ENCODE assay signal across 9 cellular contexts in genomic region chr13:52600666-52601065, GRCh38. TPM values are rescaled to one million over a fixed set of nuclear protein-coding genes. Genes with fewer than 3 reads are reported as not detected.
DNase-seq lines count a peak whose midpoint lies in the region; ATAC-seq, FAIRE-seq and TF ChIP-seq lines count a peak whose summit lies in the region.
"Had no signal": no experiment of that assay in that cellular context is flagged by ENCODE, and none has a peak within 500 bp of the region (broad histone marks: within the 10 kb centered on the region; RNA-seq: fewer than 3 reads in every experiment).

No MANE protein-coding gene starts in this region.

- in situ Hi-C loops in HepG2 (cut with HindIII; ENCODE audit: extremely low pct_ligation_motif_present, low pct_unique_long_range_greater_than_20kb) (loop anchor here (25.0 kb wide), 1 partner anchor 537 kb away; no protein-coding TSS in a partner anchor), mammary epithelial cell (cut with MboI; ENCODE audit: low sequenced_read_pairs in 2 of 2) (no loop called here)

- TF ChIP-seq POLR2A in HepG2 (IDR thresholded peaks at IDR 0.05; ENCODE audit: insufficient read depth in 1 of 2, low read depth in 2 of 2, low read length in 2 of 2): no peak
- TF ChIP-seq POLR2A in right lobe of liver (IDR thresholded peaks at IDR 0.05): no peak

- H3K4me1 ChIP-seq in HepG2 (ENCODE audit: insufficient read depth, low read length): peaks cover 40% of the 10 kb centered on the region
- peaks cover 0 to 12% (median 0%) of the 10 kb centered on the region in 4 donors for H3K4me1 ChIP-seq in right lobe of liver
- H3K4me1 ChIP-seq in mammary epithelial cell (ENCODE audit: insufficient read depth, low read length): peaks cover 21% of the 10 kb centered on the region
- H3K4me1 ChIP-seq in mucosa of descending colon (ENCODE audit: low read depth): no peaks in the 10 kb centered on the region

- H3K9me3 ChIP-seq in HepG2 (ENCODE audit: low read length) (no peaks in the 10 kb centered on the region), right lobe of liver (no peaks in the 10 kb centered on the region), mammary epithelial cell (replicated peaks; ENCODE audit: insufficient read depth, low read length) (no peaks in the 10 kb centered on the region), mucosa of descending colon (no peaks in the 10 kb centered on the region)

- ATAC-seq in HepG2 (no peak), right lobe of liver (no peak), HG03469 (IDR thresholded peaks at IDR 0.05; ENCODE audit: unreplicated experiment) (no peak), mucosa of descending colon (no peak), GM19328 (IDR thresholded peaks at IDR 0.05; ENCODE audit: unreplicated experiment) (no peak)

- WGBS in HepG2 (ENCODE audit: low lambda C conversion rate): 36% methylated on average over 3 of the region's 3 CpGs
- 49% methylated on average over 3 of the region's 3 CpGs for WGBS in right lobe of liver (ENCODE audit: insufficient coverage, low coverage, low lambda C conversion rate, missing lambda C conversion rate)
- 44% methylated on average over 3 of the region's 3 CpGs for WGBS in mammary epithelial cell (ENCODE audit: low coverage, missing lambda C conversion rate)

- BruUV-seq in HepG2 (replicated peaks; lab: Mats Ljungman, UMichigan): no TSS peak
- no TSS peak for BruUV-seq in mammary epithelial cell (replicated peaks; lab: Mats Ljungman, UMichigan)

- H3K36me3 ChIP-seq in HepG2 (replicated peaks in 1 of 2; ENCODE audit: control insufficient read depth in 1 of 2, insufficient read depth in 2 of 2, low read length in 2 of 2): no peaks in the 10 kb centered on the region
- no peaks in the 10 kb centered on the region for H3K36me3 ChIP-seq in right lobe of liver
- H3K36me3 ChIP-seq in mammary epithelial cell (ENCODE audit: insufficient read depth, low read length): no peaks in the 10 kb centered on the region
- no peaks in the 10 kb centered on the region for H3K36me3 ChIP-seq in mucosa of descending colon (ENCODE audit: low read depth)

- CTCF ChIA-PET in HepG2 (lab: Yijun Ruan, JAX; ENCODE audit: low intra/inter-chr PET ratio, low total read pairs): no interaction called here
- CTCF ChIA-PET in mammary epithelial cell (lab: Charles Lee; ENCODE audit: low non-redundant PET): no interaction called here

- peak overlapping the region; percentile 74 for H3K9ac ChIP-seq in HepG2 (ENCODE audit: insufficient read depth, low read depth, low read length)
- H3K9ac ChIP-seq in mammary epithelial cell (ENCODE audit: insufficient read depth, low read length): peak overlapping the region; percentile 8

- TF ChIP-seq RAD21 in HepG2 (CRISPR knock-in tag; IDR thresholded peaks at IDR 0.05): no peak

- no peak for TF ChIP-seq EP300 in HepG2 (IDR thresholded peaks at IDR 0.05; ENCODE audit: low read depth in 2 of 2, low read length in 2 of 2)
- no peak for TF ChIP-seq EP300 in HepG2 (CRISPR knock-in tag; IDR thresholded peaks at IDR 0.05; ENCODE audit: borderline replicate concordance)

- H3K79me2 ChIP-seq in HepG2 (ENCODE audit: insufficient read depth, low read length) (no peaks in the 10 kb centered on the region), mammary epithelial cell (ENCODE audit: insufficient read depth, low read length) (peaks cover 4% of the 10 kb centered on the region)

- intact Hi-C loops in HepG2 (cut with micrococcal nuclease; ENCODE audit: unreplicated experiment): no loop called here
- intact Hi-C loops in right lobe of liver (cut with DNase I): no loop called here
- intact Hi-C loops in mammary epithelial cell (cut with micrococcal nuclease): no loop called here
- intact Hi-C loops in mucosa of descending colon (cut with DNase I, micrococcal nuclease): no loop called here

- H3K4me3 ChIP-seq in HepG2 (replicated peaks in 1 of 3; ENCODE audit: insufficient read depth in 1 of 3, low read depth in 2 of 3, low read length in 3 of 3): peak overlapping the region; percentile 63 to 69 (median 64); a peak in 5 of 6 replicates
- H3K4me3 ChIP-seq in right lobe of liver: no peak overlapping the region
- H3K4me3 ChIP-seq in mammary epithelial cell (replicated peaks in 1 of 3; ENCODE audit: insufficient read depth in 1 of 3, low read depth in 2 of 3, low read length in 3 of 3): peak overlapping the region; percentile 47 to 67 (median 57)
- H3K4me3 ChIP-seq in mucosa of descending colon: no peak overlapping the region

- no peaks in the 10 kb centered on the region for H4K20me1 ChIP-seq in HepG2 (ENCODE audit: insufficient read depth, low read length)
- no peaks in the 10 kb centered on the region for H4K20me1 ChIP-seq in mammary epithelial cell (ENCODE audit: insufficient read depth, low read length)

- POLR2A ChIA-PET in HepG2 (lab: Yijun Ruan, JAX): interaction anchor here (1.7 to 3.8 kb wide), 3 partner anchors 16 to 52 kb away, joined by 4 to 19 read pairs (median 16); partner anchors contain the start of gene SUGT1

- DNase-seq in HepG2 (ENCODE audit: low spot score): no peak
- no peak for DNase-seq in right lobe of liver
- no peak for DNase-seq in mammary epithelial cell
- peak; percentile 17 for DNase-seq in myocyte (ENCODE audit: low read depth)
- no peak for DNase-seq in mucosa of descending colon
- no peak for DNase-seq in stimulated activated naive CD4-positive, alpha-beta T cell treated with Interleukin-2 at 50 U/mL for 16 hours (lab: John Stamatoyannopoulos, UW)
- DNase-seq: small intestine had no signal

- peak overlapping the region; percentile 64 for H3K4me2 ChIP-seq in HepG2 (ENCODE audit: low read depth, low read length)
- H3K4me2 ChIP-seq in mammary epithelial cell (ENCODE audit: insufficient read depth, low read depth, low read length): peak overlapping the region; percentile 99

- TF ChIP-seq CTCF in HepG2 (CRISPR knock-in tag; IDR thresholded peaks at IDR 0.05) (no peak), right lobe of liver (IDR thresholded peaks at IDR 0.05) (no peak), mammary epithelial cell (conservative IDR thresholded peaks at IDR 0.05 in 1 of 2, IDR thresholded peaks at IDR 0.05 in 1 of 2; ENCODE audit: extremely low read depth in 1 of 2, insufficient read depth in 1 of 2, low read depth in 1 of 2, low read length in 2 of 2) (no peak), mucosa of descending colon (IDR thresholded peaks at IDR 0.05) (no peak)

- H2AFZ ChIP-seq in HepG2 (ENCODE audit: low read length) (no peak overlapping the region), mammary epithelial cell (ENCODE audit: low read depth, low read length) (peak overlapping the region; percentile 100)

- H3K27me3 ChIP-seq in HepG2 (ENCODE audit: control insufficient read depth in 1 of 2, insufficient read depth in 2 of 2, low read length in 2 of 2) (no peaks in the 10 kb centered on the region; a peak in 1 of 5 replicates), right lobe of liver (no peaks in the 10 kb centered on the region), mammary epithelial cell (ENCODE audit: insufficient read depth, low read length) (no peaks in the 10 kb centered on the region)

- H3K27ac ChIP-seq in HepG2 (ENCODE audit: extremely low read length, insufficient read depth, low read length) (peak overlapping the region; percentile 82), right lobe of liver (peak overlapping the region in 1 of 3 donors; percentile 24), mammary epithelial cell (ENCODE audit: insufficient read depth, low read depth, low read length) (peak overlapping the region; percentile 50)

- dilution Hi-C loops in mammary epithelial cell (cut with HindIII; ENCODE audit: low sequenced_read_pairs): no loop called here

- no peak for FAIRE-seq in HepG2 (lab: Jason Lieb, UNC)
- FAIRE-seq: small intestine had no signal

RNA-seq across cellular contexts. Expression of gene HNRNPA1L2, which starts 41.6 kb away (rescaled TPM):
- total RNA-seq in HepG2 (2016; rRNA removed; fragmentation: Illumina TruSeq; extraction: Trizol) (7.1 and 7.7 TPM in 2 replicates), right lobe of liver (1 to 10 TPM in 5 of 6 experiments, under 1 TPM in 1; 0.31 to 1.9 (median 1.2) TPM), mammary epithelial cell (1 to 10 TPM; 2.3 to 9.3 TPM), myocyte (2.4 and 3.6 TPM in 2 replicates), mucosa of descending colon (1 to 10 TPM; 4.5 to 5.2 (median 5.0) TPM)
- 1.3 and 1.4 TPM in 2 replicates for total RNA-seq in HepG2 (2016; cell fraction: cytosol; rRNA removed; fragmentation: Illumina TruSeq; extraction: Trizol; ENCODE audit: low read depth)
- 7.2 and 7.8 TPM in 2 replicates for total RNA-seq in HepG2 (2016; cell fraction: insoluble cytoplasmic fraction; rRNA removed; fragmentation: Illumina TruSeq; extraction: Trizol)
- 4.5 TPM in 2 replicates for total RNA-seq in HepG2 (2016; cell fraction: membrane; rRNA removed; fragmentation: Illumina TruSeq; extraction: Trizol)
- total RNA-seq in HepG2 (2016; cell fraction: nucleus; rRNA removed; fragmentation: Illumina TruSeq; extraction: Trizol): 6.4 and 6.6 TPM in 2 replicates
- polyA plus RNA-seq in HepG2 (2011; rRNA removed) (3.1 and 3.6 TPM in 2 replicates), mammary epithelial cell (7.2 TPM)
- polyA plus RNA-seq in HepG2 (2011; cell fraction: cytosol; rRNA removed): 2.0 and 3.9 TPM in 2 replicates
- polyA plus RNA-seq in HepG2 (2011; cell fraction: nucleus; rRNA removed): 3.2 and 5.4 TPM in 2 replicates
- polyA plus RNA-seq in HepG2 (2012): 10.3 and 11.8 TPM in 2 replicates
- polyA plus RNA-seq in HepG2 (2016; cell fraction: cytosol; fragmentation: Illumina TruSeq; extraction: Trizol; ENCODE audit: low read depth): 1.7 and 2.8 TPM in 2 replicates
- 13.5 and 15.9 TPM in 2 replicates for polyA plus RNA-seq in HepG2 (2016; cell fraction: insoluble cytoplasmic fraction; fragmentation: Illumina TruSeq; extraction: Trizol; ENCODE audit: low read depth)
- polyA plus RNA-seq in HepG2 (2016; cell fraction: membrane; fragmentation: Illumina TruSeq; extraction: Trizol; ENCODE audit: low read depth): 5.0 and 6.1 TPM in 2 replicates
- 17.9 and 18.5 TPM in 2 replicates for polyA plus RNA-seq in HepG2 (2016; cell fraction: nucleus; fragmentation: Illumina TruSeq; extraction: Trizol; ENCODE audit: insufficient read depth, low read depth)
- polyA minus RNA-seq in HepG2 (2011; rRNA and poly(A)+ RNA removed; ENCODE audit: low replicate concordance): 0.30 and 1.6 TPM in 2 replicates
- 0.69 TPM in 1 of 2 replicates, not detected in the other for polyA minus RNA-seq in HepG2 (2011; cell fraction: cytosol; rRNA and poly(A)+ RNA removed)
- polyA minus RNA-seq in HepG2 (2011; cell fraction: nucleus; rRNA and poly(A)+ RNA removed): 8.0 and 11.7 TPM in 2 replicates
- 6.1 TPM for polyA minus RNA-seq in mammary epithelial cell
- 7.2 TPM for polyA plus RNA-seq in myocyte (2012)

RNA-seq across cellular contexts. Expression of gene SUGT1, which starts 52.0 kb away (rescaled TPM):
- 71.2 and 113 TPM in 2 replicates for total RNA-seq in HepG2 (2016; rRNA removed; fragmentation: Illumina TruSeq; extraction: Trizol)
- 29.1 and 29.3 TPM in 2 replicates for total RNA-seq in HepG2 (2016; cell fraction: cytosol; rRNA removed; fragmentation: Illumina TruSeq; extraction: Trizol; ENCODE audit: low read depth)
- 71.6 and 119 TPM in 2 replicates for total RNA-seq in HepG2 (2016; cell fraction: insoluble cytoplasmic fraction; rRNA removed; fragmentation: Illumina TruSeq; extraction: Trizol)
- total RNA-seq in HepG2 (2016; cell fraction: membrane; rRNA removed; fragmentation: Illumina TruSeq; extraction: Trizol): 37.8 and 38.6 TPM in 2 replicates
- 38.3 and 46.1 TPM in 2 replicates for total RNA-seq in HepG2 (2016; cell fraction: nucleus; rRNA removed; fragmentation: Illumina TruSeq; extraction: Trizol)
- 17.4 and 23.1 TPM in 2 replicates for polyA plus RNA-seq in HepG2 (2011; rRNA removed)
- polyA plus RNA-seq in HepG2 (2011; cell fraction: cytosol; rRNA removed): 14.0 and 15.7 TPM in 2 replicates
- polyA plus RNA-seq in HepG2 (2011; cell fraction: nucleus; rRNA removed): 8.9 and 11.4 TPM in 2 replicates
- 38.9 and 47.7 TPM in 2 replicates for polyA plus RNA-seq in HepG2 (2012)
- 34.3 and 35.9 TPM in 2 replicates for polyA plus RNA-seq in HepG2 (2016; cell fraction: cytosol; fragmentation: Illumina TruSeq; extraction: Trizol; ENCODE audit: low read depth)
- 114 and 117 TPM in 2 replicates for polyA plus RNA-seq in HepG2 (2016; cell fraction: insoluble cytoplasmic fraction; fragmentation: Illumina TruSeq; extraction: Trizol; ENCODE audit: low read depth)
- polyA plus RNA-seq in HepG2 (2016; cell fraction: membrane; fragmentation: Illumina TruSeq; extraction: Trizol; ENCODE audit: low read depth): 33.9 and 34.2 TPM in 2 replicates
- 45.9 and 47.6 TPM in 2 replicates for polyA plus RNA-seq in HepG2 (2016; cell fraction: nucleus; fragmentation: Illumina TruSeq; extraction: Trizol; ENCODE audit: insufficient read depth, low read depth)
- polyA minus RNA-seq in HepG2 (2011; rRNA and poly(A)+ RNA removed; ENCODE audit: low replicate concordance): 15.3 and 25.1 TPM in 2 replicates
- 11.3 and 12.1 TPM in 2 replicates for polyA minus RNA-seq in HepG2 (2011; cell fraction: cytosol; rRNA and poly(A)+ RNA removed)
- 40.0 and 48.8 TPM in 2 replicates for polyA minus RNA-seq in HepG2 (2011; cell fraction: nucleus; rRNA and poly(A)+ RNA removed)
- 10 to 100 TPM; 15.4 to 29.3 (median 23.9) TPM for total RNA-seq in right lobe of liver
- total RNA-seq in mammary epithelial cell: 10 to 100 TPM; 16.8 to 45.9 TPM
- polyA plus RNA-seq in mammary epithelial cell: 28.8 TPM
- polyA minus RNA-seq in mammary epithelial cell: 16.7 TPM
- 38.1 and 43.7 TPM in 2 replicates for total RNA-seq in myocyte
- polyA plus RNA-seq in myocyte (2012): 31.1 TPM
- total RNA-seq in mucosa of descending colon: 10 to 100 TPM; 41.3 to 57.7 (median 44.6) TPM

Comparison
In these comparisons a context has a peak if more than half of its experiments do, and no peak if none do; other contexts are left out.
1. H3K4me3 ChIP-seq: peak in HepG2 (3 of 3) and mammary epithelial cell (3 of 3); none in right lobe of liver (0 of 3) and mucosa of descending colon (single experiment).